9 cellular contexts compared by ENCODE assay signal in the genomic region with DNA sequence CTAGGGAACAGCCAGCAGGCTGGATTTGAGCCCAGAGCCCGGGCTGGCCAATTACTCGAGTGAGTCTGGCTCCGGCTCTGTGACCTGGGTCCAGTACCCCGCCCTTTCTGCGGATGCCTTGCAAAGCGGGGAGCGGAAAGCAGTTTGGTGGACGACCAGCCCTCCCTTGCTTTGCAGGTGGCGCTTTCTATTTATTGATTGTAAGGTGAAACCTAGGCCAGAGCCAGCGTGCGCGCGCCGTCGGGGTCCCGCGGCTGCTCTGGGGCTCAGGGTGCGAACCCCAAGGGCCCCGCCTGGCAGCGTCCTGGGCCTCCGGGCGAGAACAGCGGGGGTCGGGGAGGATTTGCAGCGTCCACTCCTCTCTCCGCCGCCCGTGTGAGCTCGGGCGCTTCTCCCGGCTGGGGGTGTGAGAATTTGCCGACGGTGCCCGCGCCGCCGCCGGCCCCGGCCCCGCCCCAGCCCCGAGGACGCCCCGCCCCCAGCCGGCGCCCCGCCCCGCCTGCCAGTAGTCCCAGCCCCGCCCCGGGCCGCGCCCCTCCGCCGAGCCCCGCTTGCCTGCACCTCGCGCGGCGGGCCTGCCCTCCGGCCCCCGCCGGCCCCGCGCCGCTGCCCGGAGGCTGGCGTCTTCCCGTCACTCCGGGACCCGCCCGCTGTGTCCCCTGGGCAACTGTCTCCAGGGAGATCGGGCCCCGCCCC. TPM values are rescaled to one million over a fixed set of nuclear protein-coding genes. Genes with fewer than 3 reads are reported as not detected.
DNase-seq lines count a peak whose midpoint lies in the region; ATAC-seq lines count a peak whose summit lies in the region.
"Had no signal": no experiment of that assay in that cellular context is flagged by ENCODE, and none has a peak within 500 bp of the region (broad histone marks: within the 10 kb centered on the region; RNA-seq: fewer than 3 reads in every experiment).

No MANE protein-coding gene starts in this region.

- ATAC-seq in HG03045 (IDR thresholded peaks at IDR 0.05; ENCODE audit: unreplicated experiment): peak; percentile 63

- DNase-seq in DMS 273 (lab: John Stamatoyannopoulos, UW; ENCODE audit: unreplicated experiment) (peak; percentile 80), DMS 273 treated with DMSO at 0.1 percent for 48 hours (lab: John Stamatoyannopoulos, UW) (no peak), NCI-H69 (lab: John Stamatoyannopoulos, UW) (peak; percentile 83), epithelial cell of prostate (ENCODE audit: low read depth, low spot score) (no peak), mucosa of gallbladder (ENCODE audit: low spot score) (peak; percentile 73)
- DNase-seq in activated CD8-positive, alpha-beta memory T cell treated with anti-CD3 and anti-CD28 coated beads, Interleukin-2, amount 50 U/mL, for 48 hours: peak; percentile 94
- peak; percentile 72 to 76 for DNase-seq in stimulated activated CD8-positive, alpha-beta memory T cell treated with anti-CD3 and anti-CD28 coated beads, Interleukin-4, amount 100 ng/mL, for 1 hour (ENCODE audit: low read depth in 2 of 2, low spot score in 1 of 2)

- H3K27ac ChIP-seq in epithelial cell of prostate: peak overlapping the region; percentile 61
- H3K27ac ChIP-seq: 22Rv1 had no signal

RNA-seq across cellular contexts. Expression of gene PIK3CD, which starts 37.6 kb away (rescaled TPM):
- total RNA-seq in mucosa of gallbladder: 17.6 TPM

Comparison
In these comparisons a context has a peak if more than half of its experiments do, and no peak if none do; other contexts are left out.
1. DNase-seq: peak in DMS 273 (single experiment), NCI-H69 (single experiment), activated CD8-positive, alpha-beta memory T cell treated with anti-CD3 and anti-CD28 coated beads, Interleukin-2, amount 50 U/mL, for 48 hours (single experiment), mucosa of gallbladder (single experiment) and stimulated activated CD8-positive, alpha-beta memory T cell treated with anti-CD3 and anti-CD28 coated beads, Interleukin-4, amount 100 ng/mL, for 1 hour (2 of 2); none in DMS 273 treated with DMSO at 0.1 percent for 48 hours (single experiment) and epithelial cell of prostate (single experiment).